21 cellular contexts compared by ENCODE assay signal in genomic region chr20:49183444-49183843, GRCh38. TPM values are rescaled to one million over a fixed set of nuclear protein-coding genes. Genes with fewer than 3 reads are reported as not detected.
A peak's percentile ranks its signal among the peaks of the same experiment; 100 is the strongest.
DNase-seq lines count a peak whose midpoint lies in the region; ATAC-seq and TF ChIP-seq lines count a peak whose summit lies in the region.
"Had no signal": no experiment of that assay in that cellular context is flagged by ENCODE, and none has a peak within 500 bp of the region (broad histone marks: within the 10 kb centered on the region; RNA-seq: fewer than 3 reads in every experiment).

No MANE protein-coding gene starts in this region.

- DNase-seq in CD4-positive, CD25-positive, alpha-beta regulatory T cell = no peak
- DNase-seq in CD4-positive, alpha-beta memory T cell = no peak
- DNase-seq in OCI-M1 (lab: John Stamatoyannopoulos, UW) = no peak
- no peak for DNase-seq in nephron progenitor cell
- no peak for DNase-seq in tibial artery
- DNase-seq: activated CD4-positive, alpha-beta T cell treated with anti-CD3 and anti-CD28 coated beads, Interleukin-2, amount 50 U/mL, for 1 hour; activated CD8-positive, alpha-beta memory T cell treated with anti-CD3 and anti-CD28 coated beads, Interleukin-2, amount 50 U/mL, for 48 hours; activated gamma-delta T cell; Caco-2; central memory CD4-positive, alpha-beta T cell; effector memory CD8-positive, alpha-beta T cell; H7; Kasumi-1; left colon; NCI-H446; stimulated activated CD4-positive, alpha-beta T cell treated with anti-CD3 and anti-CD28 coated beads, Interleukin-4, amount 100 ng/mL, for 4 hours had no signal

- peaks cover 15% of the 10 kb centered on the region for H4K20me1 ChIP-seq in SU-DHL-6 (ENCODE audit: low read depth, low read length)

- CTCF ChIA-PET in CD4-positive, alpha-beta memory T cell (lab: Charles Lee; ENCODE audit: partially characterized antibody) = interaction anchor here (4.5 kb wide), 1 partner anchor 50 kb away, joined by 23 read pairs; no protein-coding TSS in a partner anchor

- H3K36me3 Mint-ChIP-seq in CD4-positive, CD25-positive, alpha-beta regulatory T cell = peaks cover 15% of the 10 kb centered on the region
- H3K36me3 Mint-ChIP-seq in CD4-positive, alpha-beta memory T cell = peaks cover 0 to 22% of the 10 kb centered on the region in 2 donors
- peaks cover 8% of the 10 kb centered on the region for H3K36me3 Mint-ChIP-seq in nephron progenitor cell (ENCODE audit: low read depth)

- peaks cover 36 to 80% (median 60%) of the 10 kb centered on the region in 4 donors for H3K4me1 Mint-ChIP-seq in CD4-positive, CD25-positive, alpha-beta regulatory T cell
- H3K4me1 Mint-ChIP-seq in CD4-positive, alpha-beta memory T cell = peaks cover 48 to 81% (median 65%) of the 10 kb centered on the region in 4 donors
- H3K4me1 Mint-ChIP-seq in nephron progenitor cell = peaks cover 66% of the 10 kb centered on the region

- peak overlapping the region in 2 of 3 donors; percentile 44 to 45 for H3K27ac Mint-ChIP-seq in CD4-positive, CD25-positive, alpha-beta regulatory T cell
- peak overlapping the region in 5 of 7 donors; percentile 35 to 61 (median 53) for H3K27ac Mint-ChIP-seq in CD4-positive, alpha-beta memory T cell
- H3K27ac Mint-ChIP-seq in nephron progenitor cell = no peak overlapping the region
- H3K27ac Mint-ChIP-seq: effector memory CD8-positive, alpha-beta T cell had no signal

- peak overlapping the region; percentile 5 for H3K4me3 ChIP-seq in CD4-positive, CD25-positive, alpha-beta regulatory T cell (ENCODE audit: low read depth, low read length)
- no peak overlapping the region for H3K4me3 ChIP-seq in CD4-positive, alpha-beta memory T cell (ENCODE audit: low read length in 2 of 2)
- H3K4me3 ChIP-seq in SU-DHL-6 (ENCODE audit: insufficient read depth, low read length, poor library complexity, severe bottlenecking) (no peak overlapping the region), liver (ENCODE audit: low read depth in 1 of 3, low read length in 3 of 3) (no peak overlapping the region), tibial artery (no peak overlapping the region)
- H3K4me3 ChIP-seq: prostate gland had no signal

- no peaks in the 10 kb centered on the region for H3F3A ChIP-seq in SU-DHL-6 (ENCODE audit: insufficient read depth)

- no peak for ATAC-seq in CD4-positive, CD25-positive, alpha-beta regulatory T cell (ENCODE audit: low read depth in 2 of 2)
- ATAC-seq in GM21529 (IDR thresholded peaks at IDR 0.05; ENCODE audit: unreplicated experiment) = no peak
- ATAC-seq: effector memory CD8-positive, alpha-beta T cell; left colon; sciatic nerve had no signal

- no peak overlapping the region for H3K27ac ChIP-seq in CD4-positive, CD25-positive, alpha-beta regulatory T cell (ENCODE audit: insufficient read depth, low read length, poor library complexity, severe bottlenecking)
- H3K27ac ChIP-seq in CD4-positive, alpha-beta memory T cell (ENCODE audit: low read depth, low read length) = no peak overlapping the region
- H3K27ac ChIP-seq in SU-DHL-6 (ENCODE audit: low read depth, low read length) (no peak overlapping the region), liver (ENCODE audit: low read depth in 1 of 2, low read length in 2 of 2) (peak overlapping the region; percentile 13 to 49), tibial artery (no peak overlapping the region)
- H3K27ac ChIP-seq: prostate gland had no signal

- H3K27me3 Mint-ChIP-seq in CD4-positive, CD25-positive, alpha-beta regulatory T cell = no peaks in the 10 kb centered on the region
- H3K27me3 Mint-ChIP-seq in CD4-positive, alpha-beta memory T cell = no peaks in the 10 kb centered on the region
- H3K27me3 Mint-ChIP-seq in nephron progenitor cell (ENCODE audit: low read depth, poor library complexity) = no peaks in the 10 kb centered on the region
- H3K27me3 Mint-ChIP-seq: effector memory CD8-positive, alpha-beta T cell had no signal

- no peak for TF ChIP-seq RAD21 in liver (IDR thresholded peaks at IDR 0.05)

- no peaks in the 10 kb centered on the region for H3K36me3 ChIP-seq in CD4-positive, CD25-positive, alpha-beta regulatory T cell (ENCODE audit: control insufficient read depth, insufficient read depth, low read length)
- H3K36me3 ChIP-seq in CD4-positive, alpha-beta memory T cell (ENCODE audit: insufficient read depth, low read length) = no peaks in the 10 kb centered on the region
- H3K36me3 ChIP-seq in SU-DHL-6 (ENCODE audit: low read length) (no peaks in the 10 kb centered on the region), liver (ENCODE audit: control insufficient read depth in 4 of 4, insufficient read depth in 3 of 4, low read depth in 1 of 4, low read length in 3 of 4) (peaks cover 0 to 2% (median 0%) of the 10 kb centered on the region in 4 donors), tibial artery (peaks cover 0 to 5% (median 1%) of the 10 kb centered on the region in 3 donors)
- H3K36me3 ChIP-seq: prostate gland had no signal

- POLR2A ChIA-PET in CD4-positive, alpha-beta memory T cell (lab: Charles Lee; ENCODE audit: partially characterized antibody) = interaction anchor here (0.6 kb wide), 1 partner anchor 91 kb away, joined by 3 read pairs; no protein-coding TSS in a partner anchor

- peaks cover 70% of the 10 kb centered on the region for H3K4me1 ChIP-seq in CD4-positive, CD25-positive, alpha-beta regulatory T cell (ENCODE audit: control insufficient read depth, insufficient read depth, low read length, poor library complexity, severe bottlenecking)
- peaks cover 75% of the 10 kb centered on the region for H3K4me1 ChIP-seq in CD4-positive, alpha-beta memory T cell (ENCODE audit: insufficient read depth, low read length)
- peaks cover 19 to 50% (median 29%) of the 10 kb centered on the region in 4 donors for H3K4me1 ChIP-seq in liver (ENCODE audit: control insufficient read depth in 4 of 4, insufficient read depth in 4 of 4, low read length in 3 of 4)
- H3K4me1 ChIP-seq in tibial artery = peaks cover 0 to 54% (median 14%) of the 10 kb centered on the region in 4 donors

- 96% methylated on average over 3 of the region's 3 CpGs for WGBS in liver

- no peak overlapping the region for H3K9ac ChIP-seq in SU-DHL-6 (ENCODE audit: low read length)
- H3K9ac ChIP-seq in liver (ENCODE audit: low read depth in 1 of 2, low read length in 2 of 2) = no peak overlapping the region

- H3K9me3 ChIP-seq in CD4-positive, CD25-positive, alpha-beta regulatory T cell (ENCODE audit: control insufficient read depth in 2 of 2, low read length in 2 of 2) = no peaks in the 10 kb centered on the region
- H3K9me3 ChIP-seq in CD4-positive, alpha-beta memory T cell (ENCODE audit: control insufficient read depth in 1 of 2, low read length in 2 of 2) = no peaks in the 10 kb centered on the region
- H3K9me3 ChIP-seq in SU-DHL-6 (ENCODE audit: insufficient read depth, low read length) (no peaks in the 10 kb centered on the region), liver (ENCODE audit: control insufficient read depth in 4 of 4, low read length in 3 of 4) (no peaks in the 10 kb centered on the region), tibial artery (no peaks in the 10 kb centered on the region)
- H3K9me3 ChIP-seq: Caco-2, prostate gland had no signal

- peak overlapping the region; percentile 3 to 80 (median 69) for H3K4me3 Mint-ChIP-seq in CD4-positive, CD25-positive, alpha-beta regulatory T cell
- H3K4me3 Mint-ChIP-seq in CD4-positive, alpha-beta memory T cell = peak overlapping the region in 6 of 8 donors; percentile 11 to 72 (median 42)
- H3K4me3 Mint-ChIP-seq in nephron progenitor cell = no peak overlapping the region

- no peaks in the 10 kb centered on the region for H3K27me3 ChIP-seq in CD4-positive, CD25-positive, alpha-beta regulatory T cell (ENCODE audit: control insufficient read depth, insufficient read depth, low read length)
- H3K27me3 ChIP-seq in CD4-positive, alpha-beta memory T cell (ENCODE audit: insufficient read depth, low read length) = no peaks in the 10 kb centered on the region
- H3K27me3 ChIP-seq in SU-DHL-6 (ENCODE audit: low read length) = no peaks in the 10 kb centered on the region
- no peaks in the 10 kb centered on the region for H3K27me3 ChIP-seq in liver (ENCODE audit: control insufficient read depth in 4 of 4, insufficient read depth in 4 of 4, low read length in 3 of 4)
- no peaks in the 10 kb centered on the region for H3K27me3 ChIP-seq in tibial artery

- peak overlapping the region; percentile 5 for H3K4me2 ChIP-seq in SU-DHL-6 (ENCODE audit: low read depth, low read length, poor library complexity, severe bottlenecking)

- H2AFZ ChIP-seq in SU-DHL-6 (ENCODE audit: low read depth, low read length, severe bottlenecking) = no peak overlapping the region

- H3K9me2 ChIP-seq in SU-DHL-6 (replicated peaks; ENCODE audit: insufficient read depth, low read length) = no peaks in the 10 kb centered on the region

- TF ChIP-seq CTCF in SU-DHL-6 (IDR thresholded peaks at IDR 0.05; ENCODE audit: insufficient read depth, low read length, poor library complexity, severe bottlenecking) (no peak), liver (IDR thresholded peaks at IDR 0.05; ENCODE audit: low read depth, low read length, missing input control) (no peak), nephron progenitor cell (IDR thresholded peaks at IDR 0.05) (no peak), tibial artery (IDR thresholded peaks at IDR 0.05) (no peak)

- no peaks in the 10 kb centered on the region for H3K9me3 Mint-ChIP-seq in CD4-positive, CD25-positive, alpha-beta regulatory T cell
- no peaks in the 10 kb centered on the region for H3K9me3 Mint-ChIP-seq in CD4-positive, alpha-beta memory T cell
- no peaks in the 10 kb centered on the region for H3K9me3 Mint-ChIP-seq in nephron progenitor cell
- H3K9me3 Mint-ChIP-seq: effector memory CD8-positive, alpha-beta T cell had no signal

- intact Hi-C loops in CD4-positive, alpha-beta memory T cell (cut with micrococcal nuclease) = no loop called here
- intact Hi-C loops in tibial artery (cut with DNase I; ENCODE audit: low total_unique reads) = no loop called here

- peaks cover 93% of the 10 kb centered on the region for H3K79me2 ChIP-seq in SU-DHL-6 (ENCODE audit: insufficient read depth, low read length)

TF ChIP-seq in liver, 16 proteins besides CTCF, POLR2A, EP300 and RAD21:
- TF ChIP-seq FOXA2 (IDR thresholded peaks at IDR 0.05) (no peak), RXRA (IDR thresholded peaks at IDR 0.05) (no peak), GABPA (IDR thresholded peaks at IDR 0.05 in 1 of 2, conservative IDR thresholded peaks at IDR 0.05 in 1 of 2) (no peak), HNF4A (conservative IDR thresholded peaks at IDR 0.05) (peak in 1 of 2 donors; percentile 25)
TF ChIP-seq in liver: peak in this region for 1.

RNA-seq across cellular contexts. Expression of gene STAU1, which starts 4.7 kb away (rescaled TPM):
- total RNA-seq in CD4-positive, CD25-positive, alpha-beta regulatory T cell = 67.6 TPM
- 10 to 100 TPM; 29.6 to 39.3 (median 37.3) TPM for polyA plus RNA-seq in CD4-positive, CD25-positive, alpha-beta regulatory T cell
- 10 to 100 TPM; 49.4 to 49.9 TPM for total RNA-seq in CD4-positive, alpha-beta memory T cell
- polyA plus RNA-seq in CD4-positive, alpha-beta memory T cell = 10 to 100 TPM; 23.2 to 48.7 TPM
- total RNA-seq in liver = 10 to 100 TPM; 59.4 to 89.2 TPM
- polyA plus RNA-seq in liver = 10 to 100 TPM; 53.5 to 71.0 TPM

RNA-seq across cellular contexts. Expression of gene DDX27, which starts 35.8 kb away (rescaled TPM):
- total RNA-seq in CD4-positive, CD25-positive, alpha-beta regulatory T cell = 105 TPM
- polyA plus RNA-seq in CD4-positive, CD25-positive, alpha-beta regulatory T cell = 10 to 100 TPM; 24.4 to 39.6 (median 34.8) TPM
- 10 to 100 TPM; 60.3 to 60.4 TPM for total RNA-seq in CD4-positive, alpha-beta memory T cell
- polyA plus RNA-seq in CD4-positive, alpha-beta memory T cell = 10 to 100 TPM; 21.6 to 47.1 TPM
- 10 to 100 TPM; 13.8 to 16.0 TPM for total RNA-seq in liver
- polyA plus RNA-seq in liver = 10 to 100 TPM in 1 of 2 donors, 1 to 10 TPM in 1; 8.8 to 12.1 TPM

Comparison
In these comparisons a context has a peak if more than half of its experiments do, and no peak if none do; other contexts are left out.
1. H3K27ac ChIP-seq: peak in liver (2 of 2); none in CD4-positive, CD25-positive, alpha-beta regulatory T cell (single experiment), CD4-positive, alpha-beta memory T cell (single experiment), SU-DHL-6 (single experiment) and tibial artery (0 of 2).